Comparison of ENCODE assay signal across 25 cellular contexts in genomic region chr17:56269998-56270397, GRCh38.
"Had no signal": no experiment of that assay in that cellular context is flagged by ENCODE, and none has a peak within 500 bp of the region (broad histone marks: within the 10 kb centered on the region; RNA-seq: fewer than 3 reads in every experiment).

No MANE protein-coding gene starts in this region.

- H3K4me1 Mint-ChIP-seq: activated naive CD8-positive, alpha-beta T cell treated with anti-CD3 and anti-CD28 coated beads for 36 hours; memory B cell; naive thymus-derived CD4-positive, alpha-beta T cell; neural progenitor cell had no signal

- H3K4me3 ChIP-seq: colonic mucosa, dorsolateral prefrontal cortex, esophagus muscularis mucosa, gastrocnemius medialis, neural progenitor cell, sigmoid colon, spleen, upper lobe of left lung had no signal

- H3K27ac Mint-ChIP-seq: activated naive CD8-positive, alpha-beta T cell treated with anti-CD3 and anti-CD28 coated beads for 36 hours; effector memory CD8-positive, alpha-beta T cell; memory B cell; naive thymus-derived CD4-positive, alpha-beta T cell; neural progenitor cell had no signal

- H3K36me3 Mint-ChIP-seq: activated naive CD8-positive, alpha-beta T cell treated with anti-CD3 and anti-CD28 coated beads for 36 hours; memory B cell; naive thymus-derived CD4-positive, alpha-beta T cell; neural progenitor cell had no signal

- H3K4me2 ChIP-seq: neural progenitor cell had no signal

- H3K4me3 Mint-ChIP-seq: activated naive CD8-positive, alpha-beta T cell treated with anti-CD3 and anti-CD28 coated beads for 36 hours; effector memory CD8-positive, alpha-beta T cell; memory B cell; naive thymus-derived CD4-positive, alpha-beta T cell; neural progenitor cell had no signal

- H3K9me3 ChIP-seq: colonic mucosa, esophagus muscularis mucosa, gastrocnemius medialis, sigmoid colon, spleen, upper lobe of left lung had no signal

- H2AFZ ChIP-seq: neural progenitor cell had no signal

- DNase-seq: activated CD4-positive, alpha-beta T cell treated with anti-CD3 and anti-CD28 coated beads for 1 hour; activated naive CD4-positive, alpha-beta T cell treated with Interleukin-2 at 50 U/mL for 16 hours; activated naive CD8-positive, alpha-beta T cell treated with anti-CD3 and anti-CD28 coated beads for 36 hours; activated T-cell treated with anti-CD3 and anti-CD28 coated beads, Interleukin-2, amount 50 U/mL, for 48 hours; amniotic stem cell; colonic mucosa; dorsolateral prefrontal cortex; effector memory CD8-positive, alpha-beta T cell; gastrocnemius medialis; head of caudate nucleus; islet precursor cell; left cardiac atrium; naive thymus-derived CD4-positive, alpha-beta T cell; sigmoid colon; spleen; stimulated activated CD4-positive, alpha-beta T cell treated with anti-CD3 and anti-CD28 coated beads, Interleukin-4, amount 100 ng/mL, for 1 hour; stimulated activated naive CD4-positive, alpha-beta T cell; T-helper 1 cell; upper lobe of left lung; WERI-Rb-1 had no signal

- H3K27me3 Mint-ChIP-seq: activated naive CD8-positive, alpha-beta T cell treated with anti-CD3 and anti-CD28 coated beads for 36 hours had no signal

- H3K9ac ChIP-seq: neural progenitor cell had no signal

- H3K27me3 ChIP-seq: colonic mucosa, dorsolateral prefrontal cortex, esophagus muscularis mucosa, gastrocnemius medialis, neural progenitor cell, sigmoid colon, spleen, upper lobe of left lung had no signal

- H3K36me3 ChIP-seq: colonic mucosa, esophagus muscularis mucosa, gastrocnemius medialis, neural progenitor cell, sigmoid colon, spleen, upper lobe of left lung, WERI-Rb-1 had no signal

- H3K4me1 ChIP-seq: colonic mucosa, esophagus muscularis mucosa, gastrocnemius medialis, neural progenitor cell, sigmoid colon, spleen, upper lobe of left lung had no signal

- ATAC-seq: effector memory CD8-positive, alpha-beta T cell; gastrocnemius medialis; left cardiac atrium; naive thymus-derived CD4-positive, alpha-beta T cell had no signal

- H3K27ac ChIP-seq: colonic mucosa, dorsolateral prefrontal cortex, esophagus muscularis mucosa, gastrocnemius medialis, neural progenitor cell, sigmoid colon, spleen, upper lobe of left lung, WERI-Rb-1 had no signal

- H3K9me3 Mint-ChIP-seq: activated naive CD8-positive, alpha-beta T cell treated with anti-CD3 and anti-CD28 coated beads for 36 hours; neural progenitor cell had no signal

- FAIRE-seq: bronchial epithelial cell, TTC549 had no signal
